1 cellular context compared by ENCODE assay signal in the genomic region with DNA sequence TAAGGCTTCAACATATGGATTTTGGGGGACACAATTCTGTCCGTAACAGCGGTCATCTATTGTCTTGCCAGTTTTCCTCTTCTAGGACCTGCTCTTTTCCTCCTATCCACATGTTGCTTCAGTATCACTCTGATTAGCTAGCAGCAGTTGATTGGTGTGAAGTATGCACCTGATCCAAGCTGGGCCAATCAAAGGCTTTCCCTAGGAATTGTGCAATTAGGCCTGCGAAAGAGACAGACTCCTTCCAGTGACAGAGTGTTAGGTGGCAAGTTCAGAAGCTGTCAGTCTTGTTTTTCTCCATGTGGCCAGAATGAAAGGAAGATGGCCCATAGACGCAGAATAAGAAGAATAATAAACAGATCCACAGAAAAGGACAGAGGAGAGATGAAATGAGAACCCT.
TF ChIP-seq lines count a peak whose summit lies in the region.

No MANE protein-coding gene starts in this region.

TF ChIP-seq in HepG2, 621 proteins besides CTCF, POLR2A, EP300 and RAD21:
- TF ChIP-seq, protein P1, sequence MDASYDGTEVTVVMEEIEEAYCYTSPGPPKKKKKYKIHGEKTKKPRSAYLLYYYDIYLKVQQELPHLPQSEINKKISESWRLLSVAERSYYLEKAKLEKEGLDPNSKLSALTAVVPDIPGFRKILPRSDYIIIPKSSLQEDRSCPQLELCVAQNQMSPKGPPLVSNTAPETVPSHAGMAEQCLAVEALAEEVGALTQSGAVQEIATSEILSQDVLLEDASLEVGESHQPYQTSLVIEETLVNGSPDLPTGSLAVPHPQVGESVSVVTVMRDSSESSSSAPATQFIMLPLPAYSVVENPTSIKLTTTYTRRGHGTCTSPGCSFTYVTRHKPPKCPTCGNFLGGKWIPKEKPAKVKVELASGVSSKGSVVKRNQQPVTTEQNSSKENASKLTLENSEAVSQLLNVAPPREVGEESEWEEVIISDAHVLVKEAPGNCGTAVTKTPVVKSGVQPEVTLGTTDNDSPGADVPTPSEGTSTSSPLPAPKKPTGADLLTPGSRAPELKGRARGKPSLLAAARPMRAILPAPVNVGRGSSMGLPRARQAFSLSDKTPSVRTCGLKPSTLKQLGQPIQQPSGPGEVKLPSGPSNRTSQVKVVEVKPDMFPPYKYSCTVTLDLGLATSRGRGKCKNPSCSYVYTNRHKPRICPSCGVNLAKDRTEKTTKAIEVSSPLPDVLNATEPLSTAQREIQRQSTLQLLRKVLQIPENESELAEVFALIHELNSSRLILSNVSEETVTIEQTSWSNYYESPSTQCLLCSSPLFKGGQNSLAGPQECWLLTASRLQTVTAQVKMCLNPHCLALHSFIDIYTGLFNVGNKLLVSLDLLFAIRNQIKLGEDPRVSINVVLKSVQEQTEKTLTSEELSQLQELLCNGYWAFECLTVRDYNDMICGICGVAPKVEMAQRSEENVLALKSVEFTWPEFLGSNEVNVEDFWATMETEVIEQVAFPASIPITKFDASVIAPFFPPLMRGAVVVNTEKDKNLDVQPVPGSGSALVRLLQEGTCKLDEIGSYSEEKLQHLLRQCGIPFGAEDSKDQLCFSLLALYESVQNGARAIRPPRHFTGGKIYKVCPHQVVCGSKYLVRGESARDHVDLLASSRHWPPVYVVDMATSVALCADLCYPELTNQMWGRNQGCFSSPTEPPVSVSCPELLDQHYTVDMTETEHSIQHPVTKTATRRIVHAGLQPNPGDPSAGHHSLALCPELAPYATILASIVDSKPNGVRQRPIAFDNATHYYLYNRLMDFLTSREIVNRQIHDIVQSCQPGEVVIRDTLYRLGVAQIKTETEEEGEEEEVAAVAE (CRISPR knock-in tag; IDR thresholded peaks at IDR 0.05; ENCODE audit: borderline replicate concordance), result no peak
- TF ChIP-seq ARID2 (CRISPR knock-in tag; IDR thresholded peaks at IDR 0.05; ENCODE audit: borderline replicate concordance) (no peak), HNRNPK (IDR thresholded peaks at IDR 0.05; ENCODE audit: low read depth, low read length, poor library complexity, severe bottlenecking) (no peak), ZNF558 (CRISPR knock-in tag; IDR thresholded peaks at IDR 0.05; ENCODE audit: borderline replicate concordance) (no peak), ZFY (CRISPR knock-in tag; IDR thresholded peaks at IDR 0.05) (no peak), ZNF619 (CRISPR knock-in tag; IDR thresholded peaks at IDR 0.05) (no peak), NFE2L2 (IDR thresholded peaks at IDR 0.05; ENCODE audit: low read length) (no peak)
- TF ChIP-seq, protein P2, sequence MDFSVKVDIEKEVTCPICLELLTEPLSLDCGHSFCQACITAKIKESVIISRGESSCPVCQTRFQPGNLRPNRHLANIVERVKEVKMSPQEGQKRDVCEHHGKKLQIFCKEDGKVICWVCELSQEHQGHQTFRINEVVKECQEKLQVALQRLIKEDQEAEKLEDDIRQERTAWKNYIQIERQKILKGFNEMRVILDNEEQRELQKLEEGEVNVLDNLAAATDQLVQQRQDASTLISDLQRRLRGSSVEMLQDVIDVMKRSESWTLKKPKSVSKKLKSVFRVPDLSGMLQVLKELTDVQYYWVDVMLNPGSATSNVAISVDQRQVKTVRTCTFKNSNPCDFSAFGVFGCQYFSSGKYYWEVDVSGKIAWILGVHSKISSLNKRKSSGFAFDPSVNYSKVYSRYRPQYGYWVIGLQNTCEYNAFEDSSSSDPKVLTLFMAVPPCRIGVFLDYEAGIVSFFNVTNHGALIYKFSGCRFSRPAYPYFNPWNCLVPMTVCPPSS (IDR thresholded peaks at IDR 0.05), result no peak
- TF ChIP-seq, protein P3, sequence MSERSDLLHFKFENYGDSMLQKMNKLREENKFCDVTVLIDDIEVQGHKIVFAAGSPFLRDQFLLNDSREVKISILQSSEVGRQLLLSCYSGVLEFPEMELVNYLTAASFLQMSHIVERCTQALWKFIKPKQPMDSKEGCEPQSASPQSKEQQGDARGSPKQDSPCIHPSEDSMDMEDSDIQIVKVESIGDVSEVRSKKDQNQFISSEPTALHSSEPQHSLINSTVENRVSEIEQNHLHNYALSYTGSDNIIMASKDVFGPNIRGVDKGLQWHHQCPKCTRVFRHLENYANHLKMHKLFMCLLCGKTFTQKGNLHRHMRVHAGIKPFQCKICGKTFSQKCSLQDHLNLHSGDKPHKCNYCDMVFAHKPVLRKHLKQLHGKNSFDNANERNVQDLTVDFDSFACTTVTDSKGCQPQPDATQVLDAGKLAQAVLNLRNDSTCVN (CRISPR knock-in tag; IDR thresholded peaks at IDR 0.05; ENCODE audit: borderline replicate concordance), result no peak
- TF ChIP-seq, protein P4, sequence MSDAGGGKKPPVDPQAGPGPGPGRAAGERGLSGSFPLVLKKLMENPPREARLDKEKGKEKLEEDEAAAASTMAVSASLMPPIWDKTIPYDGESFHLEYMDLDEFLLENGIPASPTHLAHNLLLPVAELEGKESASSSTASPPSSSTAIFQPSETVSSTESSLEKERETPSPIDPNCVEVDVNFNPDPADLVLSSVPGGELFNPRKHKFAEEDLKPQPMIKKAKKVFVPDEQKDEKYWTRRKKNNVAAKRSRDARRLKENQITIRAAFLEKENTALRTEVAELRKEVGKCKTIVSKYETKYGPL (CRISPR knock-in tag; IDR thresholded peaks at IDR 0.05), result no peak
